Comparison of ENCODE assay signal across 25 cellular contexts in the genomic region with DNA sequence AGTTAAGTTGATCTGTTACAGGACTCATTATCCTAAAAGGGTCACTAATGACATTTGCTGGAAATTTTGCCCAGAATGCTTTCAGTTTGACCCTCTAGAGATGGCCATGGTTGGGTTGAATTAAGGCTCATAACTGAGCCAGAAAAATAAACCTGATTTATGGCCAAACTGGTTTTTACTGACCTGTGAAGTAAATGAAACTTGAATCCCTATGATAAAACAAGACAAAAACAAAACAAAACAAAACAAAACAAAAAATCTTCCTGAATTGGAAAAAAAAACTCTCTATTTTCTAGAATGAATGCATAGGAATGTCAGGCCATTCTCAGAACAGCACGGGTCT.
"Had no signal": no experiment of that assay in that cellular context is flagged by ENCODE, and none has a peak within 500 bp of the region (broad histone marks: within the 10 kb centered on the region; RNA-seq: fewer than 3 reads in every experiment).

No MANE protein-coding gene starts in this region.

- H3K27me3 ChIP-seq: hepatocyte, right lobe of liver had no signal

- ATAC-seq: esophagus mucosa, right lobe of liver had no signal

- DNase-seq: cortex of kidney; dorsolateral prefrontal cortex; effector CD8-positive, alpha-beta T cell; foreskin melanocyte; head of caudate nucleus; kidney; left cardiac atrium; left ventricle myocardium superior; mesenchymal stem cell; midbrain; naive B cell; nephron progenitor cell; psoas muscle; retina; right lobe of liver; spleen; stimulated activated CD4-positive, alpha-beta T cell treated with anti-CD3 and anti-CD28 coated beads, Interleukin-15, amount 100 ng/mL, for 24 hours; stimulated activated CD4-positive, alpha-beta T cell treated with anti-CD3 and anti-CD28 coated beads, Interleukin-1b, Interleukin-23, amount 100 ng/mL, for 48 hours; stimulated activated CD4-positive, alpha-beta T cell treated with anti-CD3 and anti-CD28 coated beads, Interleukin-4, amount 100 ng/mL, for 24 hours; substantia nigra; trophoblast cell had no signal

- H3K27ac ChIP-seq: dorsolateral prefrontal cortex, psoas muscle, right lobe of liver, spleen had no signal

- H3K9me3 ChIP-seq: psoas muscle, right lobe of liver, thoracic aorta had no signal

- H3K4me1 ChIP-seq: psoas muscle, spleen had no signal

- H2AFZ ChIP-seq: hepatocyte had no signal

- H3K36me3 ChIP-seq: right lobe of liver, spleen, thoracic aorta had no signal

- H3K4me2 ChIP-seq: hepatocyte had no signal

- H3K79me2 ChIP-seq: hepatocyte had no signal

- H3K4me3 ChIP-seq: dorsolateral prefrontal cortex, hepatocyte, lung, psoas muscle, right lobe of liver, spleen, thoracic aorta had no signal
